In the genomic region with DNA sequence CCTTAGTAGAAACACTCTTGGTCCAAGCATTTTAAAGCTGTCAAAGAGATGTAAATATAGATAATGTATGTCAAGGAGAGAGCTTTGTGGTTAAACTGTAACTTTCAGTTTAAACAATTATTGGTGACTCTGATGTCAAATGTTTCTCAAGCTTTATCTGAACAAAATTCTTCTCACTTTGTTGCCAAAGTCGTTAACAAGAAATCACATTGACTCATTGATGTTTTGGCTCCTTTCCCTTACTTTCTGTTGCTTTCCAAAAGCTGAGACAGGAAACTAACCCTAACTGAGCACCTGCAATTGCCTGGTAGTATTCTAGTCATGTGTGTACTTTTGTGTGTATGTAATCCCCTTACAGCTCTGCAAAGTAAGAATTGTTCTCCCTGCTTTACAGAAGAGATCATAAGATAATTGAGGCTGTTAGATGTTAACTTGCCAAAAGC, we compare ENCODE assay signal across 14 cellular contexts.
A peak's percentile ranks its signal among the peaks of the same experiment; 100 is the strongest.
DNase-seq lines count a peak whose midpoint lies in the region; ATAC-seq and TF ChIP-seq lines count a peak whose summit lies in the region.
"Had no signal": no experiment of that assay in that cellular context is flagged by ENCODE, and none has a peak within 500 bp of the region (broad histone marks: within the 10 kb centered on the region; RNA-seq: fewer than 3 reads in every experiment).

No MANE protein-coding gene starts in this region.

- intact Hi-C loops in spleen (cut with DNase I; ENCODE audit: low total_unique reads) = no loop called here

- peaks cover 10% of the 10 kb centered on the region for H3K9me3 Mint-ChIP-seq in endodermal cell

- ATAC-seq in GM21360 (IDR thresholded peaks at IDR 0.05; ENCODE audit: unreplicated experiment) = peak; percentile 79

- no peak overlapping the region for H3K4me3 Mint-ChIP-seq in endodermal cell
- H3K4me3 Mint-ChIP-seq: activated naive CD8-positive, alpha-beta T cell treated with anti-CD3 and anti-CD28 coated beads, Interleukin-2, amount 10 ng/mL, durations not matched to agents 7 days and 5 days; immature natural killer cell had no signal

- H3K9ac ChIP-seq in endodermal cell (ENCODE audit: extremely low read depth, low read length, poor library complexity, severe bottlenecking) = no peak overlapping the region
- H3K9ac ChIP-seq: SK-N-SH had no signal

- no peak for TF ChIP-seq CTCF in endodermal cell (conservative IDR thresholded peaks at IDR 0.05)
- no peak for TF ChIP-seq CTCF in spleen (IDR thresholded peaks at IDR 0.05 in 8 of 11, conservative IDR thresholded peaks at IDR 0.05 in 3 of 11)

- no peaks in the 10 kb centered on the region for H3K36me3 ChIP-seq in endodermal cell (ENCODE audit: control insufficient read depth, insufficient read depth, low read length)
- H3K36me3 ChIP-seq in spleen = no peaks in the 10 kb centered on the region
- H3K36me3 ChIP-seq: neutrophil, tibial nerve had no signal

- H3K4me1 ChIP-seq in endodermal cell (ENCODE audit: control insufficient read depth, insufficient read depth, low read length) (peaks cover 10% of the 10 kb centered on the region), spleen (no peaks in the 10 kb centered on the region)
- H3K4me1 ChIP-seq: tibial nerve had no signal

- DNase-seq in A172 (ENCODE audit: low spot score) (peak; percentile 37), endodermal cell (no peak), spleen (no peak), NCI-H2107 (lab: John Stamatoyannopoulos, UW) (no peak), activated T-cell treated with anti-CD3 and anti-CD28 coated beads for 4 hours (no peak)
- peak; percentile 98 for DNase-seq in Jurkat, Clone E6-1 (ENCODE audit: low read depth, low spot score)
- no peak for DNase-seq in activated CD4-positive, CD25-positive, alpha-beta regulatory T cell treated with anti-CD3 and anti-CD28 coated beads, Interleukin-2, amount 50 U/mL, for 72 hours
- DNase-seq: activated CD4-positive, alpha-beta T cell treated with anti-CD3 and anti-CD28 coated beads, Interleukin-2, amount 50 U/mL, for 48 hours; activated naive CD8-positive, alpha-beta T cell treated with anti-CD3 and anti-CD28 coated beads, Interleukin-2, amount 10 ng/mL, durations not matched to agents 7 days and 5 days; immature natural killer cell; SK-N-SH had no signal

- WGBS in endodermal cell (ENCODE audit: insufficient coverage in 1 of 2, insufficient read length in 1 of 2), 2 experiments = 89 to 100% methylated on average over 1 of the region's 1 CpG
- 8 to 43% (median 32%) methylated on average over 1 of the region's 1 CpG for WGBS in spleen, 5 donors

- H3K4me1 Mint-ChIP-seq in endodermal cell = peaks cover 14% of the 10 kb centered on the region
- H3K4me1 Mint-ChIP-seq: activated naive CD8-positive, alpha-beta T cell treated with anti-CD3 and anti-CD28 coated beads, Interleukin-2, amount 10 ng/mL, durations not matched to agents 7 days and 5 days; immature natural killer cell had no signal

- H3K27me3 Mint-ChIP-seq in endodermal cell (ENCODE audit: insufficient read depth) = peaks cover 1% of the 10 kb centered on the region
- H3K27me3 Mint-ChIP-seq: activated naive CD8-positive, alpha-beta T cell treated with anti-CD3 and anti-CD28 coated beads, Interleukin-2, amount 10 ng/mL, durations not matched to agents 7 days and 5 days had no signal

- H3K9me3 ChIP-seq in endodermal cell (ENCODE audit: control insufficient read depth, low read length) (peaks cover 6% of the 10 kb centered on the region), spleen (no peaks in the 10 kb centered on the region)
- H3K9me3 ChIP-seq: neutrophil, tibial nerve had no signal

- no peak overlapping the region for H3K27ac ChIP-seq in endodermal cell (ENCODE audit: low read depth, low read length)
- H3K27ac ChIP-seq in spleen = no peak overlapping the region
- H3K27ac ChIP-seq: neutrophil, tibial nerve had no signal

- no peak overlapping the region for H3K27ac Mint-ChIP-seq in endodermal cell
- H3K27ac Mint-ChIP-seq: activated naive CD8-positive, alpha-beta T cell treated with anti-CD3 and anti-CD28 coated beads, Interleukin-2, amount 10 ng/mL, durations not matched to agents 7 days and 5 days; immature natural killer cell had no signal

- no peak for TF ChIP-seq POLR2A in spleen (IDR thresholded peaks at IDR 0.05)

- H3K27me3 ChIP-seq in endodermal cell (ENCODE audit: control insufficient read depth, insufficient read depth, low read length, poor library complexity, severe bottlenecking) (no peaks in the 10 kb centered on the region), spleen (replicated peaks in 1 of 7) (no peaks in the 10 kb centered on the region)
- H3K27me3 ChIP-seq: neutrophil, tibial nerve had no signal

- H3K36me3 Mint-ChIP-seq in endodermal cell (ENCODE audit: low read depth) = peaks cover 7% of the 10 kb centered on the region
- H3K36me3 Mint-ChIP-seq: activated naive CD8-positive, alpha-beta T cell treated with anti-CD3 and anti-CD28 coated beads, Interleukin-2, amount 10 ng/mL, durations not matched to agents 7 days and 5 days; immature natural killer cell had no signal

- peak overlapping the region; percentile 6; the same call in 1 of the 2 replicates for H3K4me3 ChIP-seq in Jurkat, Clone E6-1 (ENCODE audit: low read length)
- peak overlapping the region; percentile 2 for H3K4me3 ChIP-seq in endodermal cell (ENCODE audit: low read length)
- no peak overlapping the region for H3K4me3 ChIP-seq in spleen
- H3K4me3 ChIP-seq: tibial nerve had no signal

Comparison
In these comparisons a context has a peak if more than half of its experiments do, and no peak if none do; other contexts are left out.
1. DNase-seq: peak in A172 (single experiment) and Jurkat, Clone E6-1 (single experiment); none in endodermal cell (single experiment), spleen (single experiment), NCI-H2107 (single experiment), activated T-cell treated with anti-CD3 and anti-CD28 coated beads for 4 hours (single experiment) and activated CD4-positive, CD25-positive, alpha-beta regulatory T cell treated with anti-CD3 and anti-CD28 coated beads, Interleukin-2, amount 50 U/mL, for 72 hours (single experiment).
2. H3K4me3 ChIP-seq: peak in Jurkat, Clone E6-1 (single experiment) and endodermal cell (single experiment); none in spleen (0 of 8).